ENCODE assay signal across 16 cellular contexts in genomic region chr12:65511927-65512326, GRCh38.
DNase-seq lines count a peak whose midpoint lies in the region; FAIRE-seq and TF ChIP-seq lines count a peak whose summit lies in the region.
"Had no signal": no experiment of that assay in that cellular context is flagged by ENCODE, and none has a peak within 500 bp of the region (broad histone marks: within the 10 kb centered on the region; RNA-seq: fewer than 3 reads in every experiment).

No MANE protein-coding gene starts in this region.

- peaks cover 34% of the 10 kb centered on the region for H3K4me1 Mint-ChIP-seq in nephron
- H3K4me1 Mint-ChIP-seq: CD4-positive, CD25-positive, alpha-beta regulatory T cell had no signal

- CTCF ChIA-PET in H1 (lab: Charles Lee; ENCODE audit: partially characterized antibody) = interaction anchor here (0.7 to 1.0 kb wide), 2 partner anchors 8 to 63 kb away, joined by 3 read pairs; no protein-coding TSS in a partner anchor
- CTCF ChIA-PET in A673 (lab: Charles Lee) = interaction anchor here (1.2 kb wide), 1 partner anchor 91 kb away, joined by 3 read pairs; no protein-coding TSS in a partner anchor

- no peak overlapping the region for H3K56ac ChIP-seq in H1 (replicated peaks; ENCODE audit: insufficient read length, low read depth, low read length)

- H3K36me3 Mint-ChIP-seq in nephron (ENCODE audit: low read depth) = no peaks in the 10 kb centered on the region
- H3K36me3 Mint-ChIP-seq: CD4-positive, CD25-positive, alpha-beta regulatory T cell had no signal

- H3K14ac ChIP-seq in H1 (ENCODE audit: insufficient read length) = no peak overlapping the region

- no peak overlapping the region; a peak in 1 of 7 replicates for H3K9ac ChIP-seq in H1 (replicated peaks in 1 of 4; ENCODE audit: extremely low read depth in 1 of 4, low read depth in 3 of 4, low read length in 3 of 4)
- H3K9ac ChIP-seq: BLaER1 had no signal

- H4K91ac ChIP-seq in H1 (replicated peaks; ENCODE audit: insufficient read length, low read length) = no peak overlapping the region

- intact Hi-C loops in A673 (cut with micrococcal nuclease; ENCODE audit: unreplicated experiment) = loop anchor here (2.0 to 5.0 kb wide), 2 partner anchors 203 to 310 kb away; partner anchors contain the start of gene HMGA2

- DNase-seq in H1 (ENCODE audit: low read depth in 1 of 2, low spot score in 2 of 2) (no peak), NCI-H1694 (lab: John Stamatoyannopoulos, UW) (no peak), pons (ENCODE audit: low spot score) (no peak), A673 (ENCODE audit: low spot score) (no peak), hepatic stellate cell (ENCODE audit: low spot score) (no peak)
- DNase-seq: CD4-positive, CD25-positive, alpha-beta regulatory T cell; DMS53; GOT3; HFFc6 had no signal

- no peak overlapping the region for H3K4me2 ChIP-seq in H1 (ENCODE audit: insufficient read depth in 1 of 2, low read depth in 2 of 2, low read length in 2 of 2)
- H3K4me2 ChIP-seq: A549, BLaER1 had no signal

- H2BK15ac ChIP-seq in H1 (ENCODE audit: low read length) = no peak overlapping the region; the same call in 1 of the 2 replicates

- H3K27me3 Mint-ChIP-seq in nephron (ENCODE audit: low read depth) = peaks cover 8% of the 10 kb centered on the region
- H3K27me3 Mint-ChIP-seq: CD4-positive, CD25-positive, alpha-beta regulatory T cell had no signal

- no peaks in the 10 kb centered on the region for H4K20me1 ChIP-seq in H1 (replicated peaks in 1 of 2; ENCODE audit: control insufficient read depth in 1 of 2, insufficient read depth in 2 of 2, low read length in 2 of 2)
- H4K20me1 ChIP-seq: BLaER1 had no signal

- no peak for TF ChIP-seq RAD21 in H1 (IDR thresholded peaks at IDR 0.05 in 1 of 2, conservative IDR thresholded peaks at IDR 0.05 in 1 of 2; ENCODE audit: low read depth in 2 of 2, low read length in 2 of 2)

- no peak overlapping the region for H2BK20ac ChIP-seq in H1 (ENCODE audit: low read length)

- peak overlapping the region; percentile 71; the same call in 1 of the 2 replicates for H2BK12ac ChIP-seq in H1 (ENCODE audit: low read depth, low read length)

- H3K23me2 ChIP-seq in H1 (ENCODE audit: low read depth, low read length) = no peaks in the 10 kb centered on the region

- no peaks in the 10 kb centered on the region for H3K79me2 ChIP-seq in H1 (ENCODE audit: control insufficient read depth in 1 of 2, insufficient read depth in 2 of 2, low read length in 2 of 2)

- H3K9me3 Mint-ChIP-seq in nephron = no peaks in the 10 kb centered on the region
- H3K9me3 Mint-ChIP-seq: HFFc6 had no signal

- no peak overlapping the region for H3K4ac ChIP-seq in H1 (replicated peaks; ENCODE audit: insufficient read length, low read depth, low read length)

- WGBS in H1 (ENCODE audit: extremely low coverage in 1 of 2, insufficient coverage in 1 of 2, insufficient read length in 1 of 2, insufficient replicate concordance in 2 of 2, low coverage in 1 of 2, low lambda C conversion rate in 2 of 2, missing lambda C conversion rate in 1 of 2), 2 experiments = 96% methylated on average over 3 of the region's 3 CpGs; no CpG with 5 or more reads in 1 of the 2 experiments

- peak overlapping the region; percentile 10; the same call in 1 of the 2 replicates for H2AK5ac ChIP-seq in H1 (ENCODE audit: low read depth, low read length)

- H2AFZ ChIP-seq in H1 (ENCODE audit: low read length) = no peak overlapping the region

- no peak overlapping the region for H3K4me3 Mint-ChIP-seq in nephron
- H3K4me3 Mint-ChIP-seq: CD4-positive, CD25-positive, alpha-beta regulatory T cell; HFFc6 had no signal

- no peak overlapping the region for H3K23ac ChIP-seq in H1 (ENCODE audit: insufficient read length)

- no peak for TF ChIP-seq EP300 in H1 (IDR thresholded peaks at IDR 0.05; ENCODE audit: borderline replicate concordance in 1 of 2, low read depth in 2 of 2, low read length in 2 of 2)

- H3K4me3 ChIP-seq in H1 (ENCODE audit: extremely low read depth in 1 of 4, insufficient read depth in 2 of 4, low read depth in 3 of 4, low read length in 4 of 4) = no peak overlapping the region
- no peak overlapping the region for H3K4me3 ChIP-seq in A673 (ENCODE audit: low read depth, low read length, poor library complexity, severe bottlenecking)
- H3K4me3 ChIP-seq: A549, BLaER1, HAP-1 had no signal

- H3K36me3 ChIP-seq in H1 (ENCODE audit: control insufficient read depth in 2 of 4, insufficient read depth in 4 of 4, low read length in 3 of 4) = no peaks in the 10 kb centered on the region
- no peaks in the 10 kb centered on the region for H3K36me3 ChIP-seq in A673 (ENCODE audit: insufficient read depth, low read length, poor library complexity, severe bottlenecking)
- H3K36me3 ChIP-seq: BLaER1, HAP-1 had no signal

- H3K9me3 ChIP-seq in H1 (ENCODE audit: insufficient read depth in 2 of 2, low read depth in 1 of 2, low read length in 1 of 2) (no peaks in the 10 kb centered on the region), A673 (ENCODE audit: low read depth, low read length, poor library complexity, severe bottlenecking) (no peaks in the 10 kb centered on the region)
- H3K9me3 ChIP-seq: A549, HAP-1 had no signal

- no peak overlapping the region for H2BK5ac ChIP-seq in H1 (ENCODE audit: low read depth, low read length)

- H3K27ac ChIP-seq in VCaP (peak overlapping the region; percentile 69), H1 (ENCODE audit: low read depth, low read length) (no peak overlapping the region), A673 (ENCODE audit: low read depth, low read length, poor library complexity, severe bottlenecking) (no peak overlapping the region)
- H3K27ac ChIP-seq: A549, BLaER1 had no signal

- H3K4me1 ChIP-seq in H1 (replicated peaks in 1 of 4; ENCODE audit: control insufficient read depth in 3 of 4, insufficient read depth in 4 of 4, low read length in 3 of 4) = peaks cover 2 to 9% (median 7%) of the 10 kb centered on the region in 4 experiments; a peak in 6 of 7 replicates
- peaks cover 23% of the 10 kb centered on the region for H3K4me1 ChIP-seq in A673 (ENCODE audit: insufficient read depth, low read length, poor library complexity, severe bottlenecking)
- H3K4me1 ChIP-seq: A549, BLaER1, HAP-1 had no signal

- peak overlapping the region; percentile 22 to 96 (median 73) for H3K27ac Mint-ChIP-seq in nephron
- H3K27ac Mint-ChIP-seq: CD4-positive, CD25-positive, alpha-beta regulatory T cell; HFFc6 had no signal

- POLR2A ChIA-PET in H1 (lab: Charles Lee; ENCODE audit: partially characterized antibody) (interaction anchor here (0.6 kb wide), 1 partner anchor 15 kb away, joined by 3 read pairs; no protein-coding TSS in a partner anchor), A673 (lab: Charles Lee; ENCODE audit: low non-redundant PET) (interaction anchor here (0.6 kb wide), 1 partner anchor 883 kb away, joined by 4 read pairs; no protein-coding TSS in a partner anchor)

- no peak for FAIRE-seq in H1 (lab: Jason Lieb, UNC)
- FAIRE-seq: A549, GM18507, HepG2 had no signal

- no peaks in the 10 kb centered on the region for H3K79me1 ChIP-seq in H1 (ENCODE audit: low read depth, low read length)

- peaks cover 0 to 5% (median 0%) of the 10 kb centered on the region in 4 experiments; a peak in 2 of 7 replicates for H3K27me3 ChIP-seq in H1 (replicated peaks in 1 of 4; ENCODE audit: control insufficient read depth in 3 of 4, extremely low read depth in 1 of 4, insufficient read depth in 3 of 4, low read length in 3 of 4)
- no peaks in the 10 kb centered on the region for H3K27me3 ChIP-seq in A673 (replicated peaks; ENCODE audit: insufficient read depth, low read depth, low read length, poor library complexity)
- H3K27me3 ChIP-seq: BLaER1 had no signal

- no peak for TF ChIP-seq CTCF in VCaP (conservative IDR thresholded peaks at IDR 0.05)
- TF ChIP-seq CTCF in H1 (IDR thresholded peaks at IDR 0.05; ENCODE audit: control extremely low read depth in 1 of 3, insufficient read depth in 1 of 3, low read depth in 1 of 3, low read length in 3 of 3) = no peak
- no peak for TF ChIP-seq CTCF in nephron (IDR thresholded peaks at IDR 0.05; ENCODE audit: unreplicated experiment in 3 of 3)
- TF ChIP-seq CTCF in A673 (conservative IDR thresholded peaks at IDR 0.05; ENCODE audit: low read depth, low read length) = no peak

- TF ChIP-seq POLR2A in H1 (IDR thresholded peaks at IDR 0.05; ENCODE audit: control extremely low read depth in 1 of 2, low read depth in 2 of 2, low read length in 2 of 2) = no peak

- H2BK120ac ChIP-seq in H1 (replicated peaks; ENCODE audit: low read depth, low read length) = no peak overlapping the region

- no peak overlapping the region for H3K18ac ChIP-seq in H1 (ENCODE audit: extremely low read depth, low read length)

- no TSS peak for BruUV-seq in A673 (replicated peaks; lab: Mats Ljungman, UMichigan)

- H4K5ac ChIP-seq in H1 (ENCODE audit: insufficient read length, low read depth, low read length) = no peak overlapping the region

- H4K8ac ChIP-seq in H1 (ENCODE audit: extremely low read depth, insufficient read depth, low read length) = no peak overlapping the region

TF ChIP-seq in H1, 55 proteins besides CTCF, POLR2A, EP300 and RAD21 (continues in another document):
- no peak for TF ChIP-seq KDM1A (IDR thresholded peaks at IDR 0.05; ENCODE audit: borderline replicate concordance, low read length)
- no peak for TF ChIP-seq SIRT6 (IDR thresholded peaks at IDR 0.05; ENCODE audit: low read length)
- no peak for TF ChIP-seq ZNF274 (IDR thresholded peaks at IDR 0.05; ENCODE audit: borderline replicate concordance, extremely low read depth, low read length)
- no peak for TF ChIP-seq HDAC6 (IDR thresholded peaks at IDR 0.05; ENCODE audit: low read depth, low read length)
- TF ChIP-seq RXRA (IDR thresholded peaks at IDR 0.05; ENCODE audit: insufficient read depth, low read depth, low read length) = no peak
- no peak for TF ChIP-seq EZH2 (IDR thresholded peaks at IDR 0.05; ENCODE audit: low read depth, low read length, severe bottlenecking)
- TF ChIP-seq, protein P1, sequence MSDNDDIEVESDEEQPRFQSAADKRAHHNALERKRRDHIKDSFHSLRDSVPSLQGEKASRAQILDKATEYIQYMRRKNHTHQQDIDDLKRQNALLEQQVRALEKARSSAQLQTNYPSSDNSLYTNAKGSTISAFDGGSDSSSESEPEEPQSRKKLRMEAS (IDR thresholded peaks at IDR 0.05) = no peak
- no peak for TF ChIP-seq EGR1 (IDR thresholded peaks at IDR 0.05; ENCODE audit: borderline replicate concordance, low read depth, low read length)
- TF ChIP-seq POLR2AphosphoS5 (IDR thresholded peaks at IDR 0.05; ENCODE audit: low read depth, low read length) = no peak
- TF ChIP-seq BCL11A (IDR thresholded peaks at IDR 0.05; ENCODE audit: low read depth in 2 of 2, low read length in 2 of 2) = no peak
- TF ChIP-seq, protein P2, sequence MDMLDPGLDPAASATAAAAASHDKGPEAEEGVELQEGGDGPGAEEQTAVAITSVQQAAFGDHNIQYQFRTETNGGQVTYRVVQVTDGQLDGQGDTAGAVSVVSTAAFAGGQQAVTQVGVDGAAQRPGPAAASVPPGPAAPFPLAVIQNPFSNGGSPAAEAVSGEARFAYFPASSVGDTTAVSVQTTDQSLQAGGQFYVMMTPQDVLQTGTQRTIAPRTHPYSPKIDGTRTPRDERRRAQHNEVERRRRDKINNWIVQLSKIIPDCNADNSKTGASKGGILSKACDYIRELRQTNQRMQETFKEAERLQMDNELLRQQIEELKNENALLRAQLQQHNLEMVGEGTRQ (IDR thresholded peaks at IDR 0.05; ENCODE audit: low read length) = no peak
- no peak for TF ChIP-seq TCF12 (IDR thresholded peaks at IDR 0.05; ENCODE audit: low read depth, low read length)
